In the genomic region with DNA sequence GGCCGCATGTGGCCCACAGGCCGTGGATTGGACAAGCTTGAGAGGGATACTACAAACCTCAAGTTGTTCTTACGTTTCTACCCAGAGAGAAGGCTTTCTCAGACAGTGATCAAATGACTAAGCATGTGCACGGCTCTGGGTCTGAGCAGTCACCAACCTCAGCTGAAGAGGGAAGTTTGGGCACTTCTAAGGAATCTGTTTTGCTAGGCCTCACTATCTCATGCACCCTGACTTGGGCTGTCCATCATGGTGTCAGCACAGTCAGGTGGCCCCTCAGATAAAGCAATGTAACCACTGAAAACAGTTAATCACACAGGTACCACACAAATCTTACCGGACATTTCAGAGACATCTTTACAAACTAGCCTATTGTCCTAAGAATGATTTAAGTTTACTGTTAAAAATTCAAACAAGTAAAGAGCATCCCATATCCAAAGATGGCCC, we compare ENCODE assay signal across 12 cellular contexts. TPM values are rescaled to one million over a fixed set of nuclear protein-coding genes. Genes with fewer than 3 reads are reported as not detected.
DNase-seq lines count a peak whose midpoint lies in the region; ATAC-seq, FAIRE-seq and TF ChIP-seq lines count a peak whose summit lies in the region.
"Had no signal": no experiment of that assay in that cellular context is flagged by ENCODE, and none has a peak within 500 bp of the region (broad histone marks: within the 10 kb centered on the region; RNA-seq: fewer than 3 reads in every experiment).

No MANE protein-coding gene starts in this region.

- no peaks in the 10 kb centered on the region for H3K79me2 ChIP-seq in ACC112 (ENCODE audit: control insufficient read depth, insufficient read depth, low read length, unreplicated experiment)
- H3K79me2 ChIP-seq in K562 (ENCODE audit: control insufficient read depth, insufficient read depth, low read length), result no peaks in the 10 kb centered on the region; the same call in 2 of the 3 replicates

- TF ChIP-seq EP300 in K562 (IDR thresholded peaks at IDR 0.05; ENCODE audit: low read length), result peak; percentile 99

- no peak overlapping the region for H3K4me2 ChIP-seq in K562 (ENCODE audit: insufficient read depth, low read length)

- no peak for TF ChIP-seq POLR2A in K562 (conservative IDR thresholded peaks at IDR 0.05)

- peak overlapping the region; percentile 55 for H3K27ac ChIP-seq in ACC112 (ENCODE audit: low read depth, low read length)
- H3K27ac ChIP-seq in K562 (ENCODE audit: extremely low read depth, low read depth, low read length), result peak overlapping the region; percentile 44; the same call in 2 of the 3 replicates
- H3K27ac ChIP-seq: esophagus muscularis mucosa had no signal

- H3K9ac ChIP-seq in K562 (ENCODE audit: insufficient read depth in 1 of 2, low read depth in 2 of 2, low read length in 2 of 2), result peak overlapping the region in 1 of 2 experiments; percentile 16; a peak in 1 of 4 replicates

- TF ChIP-seq RAD21 in K562 (CRISPR knock-in tag; conservative IDR thresholded peaks at IDR 0.05 in 1 of 2, IDR thresholded peaks at IDR 0.05 in 1 of 2), result peak; percentile 27 to 59; a peak in 3 of 4 replicates

- DNase-seq in GM18507 (ENCODE audit: extremely low spot score, insufficient read length, low read depth) (no peak), MV-4-11 (lab: John Stamatoyannopoulos, UW) (peak; percentile 55), K562 (ENCODE audit: extremely low read depth in 1 of 4, low spot score in 3 of 4) (peak; percentile 79 to 94 (median 87)), occipital lobe (lab: John Stamatoyannopoulos, UW) (no peak), NCI-H187 (lab: John Stamatoyannopoulos, UW) (no peak), activated gamma-delta T cell (lab: John Stamatoyannopoulos, UW) (no peak), DMS 273 (lab: John Stamatoyannopoulos, UW; ENCODE audit: unreplicated experiment) (no peak)
- DNase-seq: SW 1271 had no signal

- WGBS in K562 (ENCODE audit: insufficient coverage, low coverage, missing lambda C conversion rate), result 1% methylated on average over 5 of the region's 5 CpGs

- no peak overlapping the region for H3K4me3 ChIP-seq in ACC112 (ENCODE audit: low read depth, low read length)
- H3K4me3 ChIP-seq in K562, result no peak overlapping the region
- H3K4me3 ChIP-seq: esophagus muscularis mucosa had no signal

- H3K27me3 ChIP-seq in ACC112 (ENCODE audit: insufficient read depth, low read length), result no peaks in the 10 kb centered on the region
- no peaks in the 10 kb centered on the region for H3K27me3 ChIP-seq in K562 (ENCODE audit: control insufficient read depth in 2 of 2, insufficient read depth in 2 of 2, low read length in 2 of 2)
- H3K27me3 ChIP-seq: esophagus muscularis mucosa had no signal

- POLR2A ChIA-PET in K562 (lab: Yijun Ruan, JAX), result interaction anchor here (0.6 kb wide), 1 partner anchor 459 kb away, joined by 3 read pairs; a partner anchor contains a TSS

- peaks cover 4% of the 10 kb centered on the region; the same call in 1 of the 2 replicates for H4K20me1 ChIP-seq in K562 (replicated peaks; ENCODE audit: control insufficient read depth, insufficient read depth, low read length)

- CTCF ChIA-PET in K562 (lab: Yijun Ruan, JAX; ENCODE audit: low intra/inter-chr PET ratio), result no interaction called here

- in situ Hi-C loops in K562 (cut with MboI), result no loop called here

- FAIRE-seq in GM18507 (lab: Jason Lieb, UNC) (peak; percentile 46), K562 (lab: Jason Lieb, UNC) (peak; percentile 99)

- no peaks in the 10 kb centered on the region for H3K9me3 ChIP-seq in K562 (replicated peaks; ENCODE audit: control insufficient read depth, insufficient read depth, low read depth, low read length)
- H3K9me3 ChIP-seq: esophagus muscularis mucosa had no signal

- no peaks in the 10 kb centered on the region for H3K36me3 ChIP-seq in ACC112 (ENCODE audit: insufficient read depth, low read length)
- H3K36me3 ChIP-seq in K562 (ENCODE audit: control insufficient read depth, insufficient read depth, low read length), result no peaks in the 10 kb centered on the region
- H3K36me3 ChIP-seq: esophagus muscularis mucosa had no signal

- H2AFZ ChIP-seq in ACC112 (ENCODE audit: low read length, unreplicated experiment) (peak overlapping the region; percentile 20), K562 (ENCODE audit: low read depth, low read length) (no peak overlapping the region)

- H3K4me1 ChIP-seq in ACC112 (ENCODE audit: control insufficient read depth, insufficient read depth, low read length, unreplicated experiment) (peaks cover 50% of the 10 kb centered on the region), K562 (replicated peaks in 1 of 2; ENCODE audit: control insufficient read depth in 2 of 2, insufficient read depth in 2 of 2, low read length in 2 of 2) (peaks cover 24 to 50% of the 10 kb centered on the region in 2 experiments)

- intact Hi-C loops in K562 (cut with micrococcal nuclease), result loop anchor here (2.0 kb wide), 1 partner anchor 79 kb away; no protein-coding TSS in a partner anchor

- peak; percentile 97 for ATAC-seq in K562

- H3K9me1 ChIP-seq in K562 (ENCODE audit: control insufficient read depth, insufficient read depth, low read length), result no peaks in the 10 kb centered on the region

- TF ChIP-seq CTCF in K562 (IDR thresholded peaks at IDR 0.05 in 2 of 3, conservative IDR thresholded peaks at IDR 0.05 in 1 of 3; ENCODE audit: insufficient read depth in 2 of 3, low read depth in 1 of 3, low read length in 3 of 3), result no peak

- no TSS peak for BruUV-seq in K562 (replicated peaks; lab: Mats Ljungman, UMichigan)

TF ChIP-seq in K562, 482 proteins besides CTCF, POLR2A, EP300 and RAD21 (continues in another document):
- TF ChIP-seq SIN3A (IDR thresholded peaks at IDR 0.05; ENCODE audit: borderline replicate concordance in 2 of 2, control insufficient read depth in 1 of 2, low read depth in 2 of 2, low read length in 2 of 2) (no peak; a peak in 1 of 4 replicates), CCNT2 (IDR thresholded peaks at IDR 0.05; ENCODE audit: borderline replicate concordance, extremely low read depth, insufficient read length, low read depth, low read length) (peak; percentile 95), GABPB2 (CRISPR knock-in tag; conservative IDR thresholded peaks at IDR 0.05) (no peak), ZNF143 (CRISPR knock-in tag; IDR thresholded peaks at IDR 0.05) (no peak), ZNF224 (CRISPR knock-in tag; IDR thresholded peaks at IDR 0.05) (no peak), BHLHE40 (IDR thresholded peaks at IDR 0.05; ENCODE audit: low read length) (peak; percentile 78), ARID1B (IDR thresholded peaks at IDR 0.05) (peak; percentile 99), NR1H2 (CRISPR knock-in tag; IDR thresholded peaks at IDR 0.05) (no peak), KHSRP (IDR thresholded peaks at IDR 0.05) (peak; percentile 80)
- TF ChIP-seq, protein P1, sequence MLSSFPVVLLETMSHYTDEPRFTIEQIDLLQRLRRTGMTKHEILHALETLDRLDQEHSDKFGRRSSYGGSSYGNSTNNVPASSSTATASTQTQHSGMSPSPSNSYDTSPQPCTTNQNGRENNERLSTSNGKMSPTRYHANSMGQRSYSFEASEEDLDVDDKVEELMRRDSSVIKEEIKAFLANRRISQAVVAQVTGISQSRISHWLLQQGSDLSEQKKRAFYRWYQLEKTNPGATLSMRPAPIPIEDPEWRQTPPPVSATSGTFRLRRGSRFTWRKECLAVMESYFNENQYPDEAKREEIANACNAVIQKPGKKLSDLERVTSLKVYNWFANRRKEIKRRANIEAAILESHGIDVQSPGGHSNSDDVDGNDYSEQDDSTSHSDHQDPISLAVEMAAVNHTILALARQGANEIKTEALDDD (IDR thresholded peaks at IDR 0.05), result peak; percentile 68; the same call in 1 of the 2 replicates

RNA-seq across cellular contexts. Expression of a gene that starts 24.6 kb away (rescaled TPM):
- not detected in 2 replicates for total RNA-seq in K562 (2011; cell fraction: chromatin; rRNA removed; ENCODE audit: low replicate concordance)
- total RNA-seq in K562 (2011; cell fraction: nucleolus; rRNA removed), result not detected in 2 replicates
- total RNA-seq in K562 (2011; cell fraction: nucleoplasm; rRNA removed), result not detected in 2 replicates
- total RNA-seq in K562 (2014; rRNA removed), result not detected in 2 replicates
- total RNA-seq in K562 (2014; rRNA removed; fragmentation: Illumina TruSeq; extraction: Trizol), result not detected in 2 replicates
- 0.25 TPM in 1 of 2 replicates, not detected in the other for total RNA-seq in K562 (2015; rRNA removed; fragmentation: Illumina TruSeq; extraction: Trizol)
- 0.29 TPM in 1 of 2 replicates, not detected in the other for total RNA-seq in K562 (2021)
- not detected in 2 replicates for polyA plus RNA-seq in K562 (2011; rRNA removed)
- polyA plus RNA-seq in K562 (2011; cell fraction: cytosol; rRNA removed), result not detected in 2 replicates
- 0.30 TPM in 1 of 2 replicates, not detected in the other for polyA plus RNA-seq in K562 (2011; cell fraction: nucleus; rRNA removed)
- polyA plus RNA-seq in K562 (2012), result 0.13 TPM in 1 of 2 replicates, not detected in the other
- polyA plus RNA-seq in K562 (2014; fragmentation: Illumina TruSeq; extraction: Trizol), result not detected in 2 replicates
- polyA plus RNA-seq in K562 (2014; fragmentation: Nextera tagmentation; extraction: Ambion mirVana), result not detected
- polyA plus RNA-seq in K562 (2014; rRNA removed), result not detected in 2 replicates
- polyA minus RNA-seq in K562 (2011; rRNA and poly(A)+ RNA removed), result not detected in 2 replicates
- not detected in 2 replicates for polyA minus RNA-seq in K562 (2011; cell fraction: cytosol; rRNA and poly(A)+ RNA removed)
- polyA minus RNA-seq in K562 (2011; cell fraction: nucleus; rRNA and poly(A)+ RNA removed), result not detected in 2 replicates
- not detected for total RNA-seq in occipital lobe
- total RNA-seq: esophagus muscularis mucosa, liver had no signal
- polyA plus RNA-seq: liver had no signal

RNA-seq across cellular contexts. Expression of a gene that starts 37.7 kb away (rescaled TPM):
- not detected in 2 replicates for total RNA-seq in K562 (2011; cell fraction: chromatin; rRNA removed; ENCODE audit: low replicate concordance)
- not detected in 2 replicates for total RNA-seq in K562 (2011; cell fraction: nucleolus; rRNA removed)
- total RNA-seq in K562 (2011; cell fraction: nucleoplasm; rRNA removed), result not detected in 2 replicates
- total RNA-seq in K562 (2014; rRNA removed) (not detected in 2 replicates), K562 (2014; rRNA removed; fragmentation: Illumina TruSeq; extraction: Trizol) (not detected in 2 replicates), K562 (2015; rRNA removed; fragmentation: Illumina TruSeq; extraction: Trizol) (not detected in 2 replicates), K562 (2021) (not detected in 2 replicates), occipital lobe (not detected)
- polyA plus RNA-seq in K562 (2011; rRNA removed) (not detected in 2 replicates), K562 (2014; fragmentation: Illumina TruSeq; extraction: Trizol) (not detected in 2 replicates), K562 (2014; fragmentation: Nextera tagmentation; extraction: Ambion mirVana) (not detected), K562 (2014; rRNA removed) (not detected in 2 replicates)
- polyA plus RNA-seq in K562 (2011; cell fraction: cytosol; rRNA removed), result not detected in 2 replicates
- not detected in 2 replicates for polyA plus RNA-seq in K562 (2011; cell fraction: nucleus; rRNA removed)
- 0.08 and 0.12 TPM in 2 replicates for polyA plus RNA-seq in K562 (2012)
- polyA minus RNA-seq in K562 (2011; rRNA and poly(A)+ RNA removed), result not detected in 2 replicates
- polyA minus RNA-seq in K562 (2011; cell fraction: cytosol; rRNA and poly(A)+ RNA removed), result not detected in 2 replicates
- polyA minus RNA-seq in K562 (2011; cell fraction: nucleus; rRNA and poly(A)+ RNA removed), result not detected in 2 replicates
- total RNA-seq: esophagus muscularis mucosa, liver had no signal
- polyA plus RNA-seq: adipose tissue, liver had no signal

Comparison
In these comparisons a context has a peak if more than half of its experiments do, and no peak if none do; other contexts are left out.
1. DNase-seq: peak in MV-4-11 (single experiment) and K562 (4 of 4); none in GM18507 (single experiment), occipital lobe (single experiment), NCI-H187 (0 of 2), activated gamma-delta T cell (single experiment) and DMS 273 (single experiment).